ENCODE assay signal across 19 cellular contexts in the genomic region with DNA sequence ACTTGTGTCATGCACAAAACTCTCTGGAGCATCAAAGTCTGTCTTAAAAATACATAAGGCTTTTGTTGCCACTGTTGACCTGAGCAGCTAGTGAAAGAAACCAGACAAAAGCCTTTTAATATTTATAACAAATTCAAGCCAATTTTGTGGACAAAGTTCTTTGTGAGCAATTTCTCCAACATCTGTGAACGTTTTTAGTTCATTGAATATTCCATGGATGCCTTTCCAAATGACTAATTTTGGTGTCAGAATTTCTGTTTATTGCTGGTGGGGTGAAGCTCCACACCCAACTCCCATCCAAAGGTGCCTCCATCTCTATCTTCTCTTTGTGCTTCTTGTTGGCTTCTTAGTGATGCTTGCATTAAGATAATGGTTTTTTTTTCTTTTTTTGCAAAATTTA.
DNase-seq lines count a peak whose midpoint lies in the region; ATAC-seq and TF ChIP-seq lines count a peak whose summit lies in the region.
"Had no signal": no experiment of that assay in that cellular context is flagged by ENCODE, and none has a peak within 500 bp of the region (broad histone marks: within the 10 kb centered on the region; RNA-seq: fewer than 3 reads in every experiment).

No MANE protein-coding gene starts in this region.

- intact Hi-C loops in sciatic nerve (cut with DNase I) = no loop called here

- no peaks in the 10 kb centered on the region for H4K20me1 ChIP-seq in GM23248 (ENCODE audit: insufficient read depth)
- H4K20me1 ChIP-seq: BLaER1 treated with 17β-estradiol and CSF1 and Interleukin-3, amounts not matched to agents 10 nM and 100 nM had no signal

- peaks cover 41% of the 10 kb centered on the region for H3F3A ChIP-seq in GM23248 (ENCODE audit: insufficient read depth)

- H3K27ac ChIP-seq in GM23248 = peak overlapping the region; percentile 88
- H3K27ac ChIP-seq: A549; BLaER1 treated with 17β-estradiol and CSF1 and Interleukin-3, amounts not matched to agents 10 nM and 100 nM had no signal

- no peak for TF ChIP-seq CTCF in AG10803 (conservative IDR thresholded peaks at IDR 0.05; ENCODE audit: low read length)

- H3K4me1 ChIP-seq in GM23248 (ENCODE audit: insufficient read depth) = peaks cover 38% of the 10 kb centered on the region
- H3K4me1 ChIP-seq: A549, BE2C had no signal

- no peak overlapping the region for H2AFZ ChIP-seq in GM23248

- H3K4me3 ChIP-seq in AG10803 (ENCODE audit: low read length) (no peak overlapping the region), GM23248 (0 out of 2 replicates have a peak overlapping the region, but pooled peaks have one; percentile 37)
- H3K4me3 ChIP-seq: A549; BLaER1 treated with 17β-estradiol and CSF1 and Interleukin-3, amounts not matched to agents 10 nM and 100 nM; GM23338 had no signal

- H3K79me2 ChIP-seq in GM23248 (ENCODE audit: insufficient read depth) = no peaks in the 10 kb centered on the region

- H3K4me2 ChIP-seq in GM23248 (ENCODE audit: unreplicated experiment) = peak overlapping the region; percentile 59
- H3K4me2 ChIP-seq: A549; BLaER1 treated with 17β-estradiol and CSF1 and Interleukin-3, amounts not matched to agents 10 nM and 100 nM; GM23338 had no signal

- in situ Hi-C loops in GM23248 (cut with MboI) = no loop called here

- H3K27me3 ChIP-seq in GM23248 (replicated peaks; ENCODE audit: insufficient read depth) = no peaks in the 10 kb centered on the region
- H3K27me3 ChIP-seq: BE2C; BLaER1 treated with 17β-estradiol and CSF1 and Interleukin-3, amounts not matched to agents 10 nM and 100 nM had no signal

- no peaks in the 10 kb centered on the region for H3K36me3 ChIP-seq in GM23248 (ENCODE audit: low read depth)
- H3K36me3 ChIP-seq: BE2C; BLaER1 treated with 17β-estradiol and CSF1 and Interleukin-3, amounts not matched to agents 10 nM and 100 nM had no signal

- ATAC-seq in sciatic nerve = peak; percentile 15
- ATAC-seq: A549, GM23338, HCT116 had no signal

- H3K9me2 ChIP-seq in GM23248 (ENCODE audit: insufficient read depth) = no peaks in the 10 kb centered on the region

- WGBS in GM23248 (ENCODE audit: low coverage in 1 of 2, low lambda C conversion rate in 2 of 2, missing lambda C conversion rate in 2 of 2), 2 experiments = 0% methylated on average over 1 of the region's 1 CpG

- no peaks in the 10 kb centered on the region for H3K9me3 ChIP-seq in GM23248 (ENCODE audit: low read depth)
- H3K9me3 ChIP-seq: A549; BE2C; BLaER1 treated with 17β-estradiol and CSF1 and Interleukin-3, amounts not matched to agents 10 nM and 100 nM had no signal

- peak overlapping the region; percentile 23; the same call in 1 of the 2 replicates for H3K9ac ChIP-seq in GM23248
- H3K9ac ChIP-seq: BLaER1 treated with 17β-estradiol and CSF1 and Interleukin-3, amounts not matched to agents 10 nM and 100 nM had no signal

- peak; percentile 66 for DNase-seq in AG10803 (ENCODE audit: low read depth)
- peak; percentile 32 for DNase-seq in GM03348 (ENCODE audit: low spot score)
- peak; percentile 74 for DNase-seq in GM23248
- no peak for DNase-seq in sciatic nerve (ENCODE audit: low spot score)
- DNase-seq in DMS 273 (lab: John Stamatoyannopoulos, UW; ENCODE audit: unreplicated experiment) = no peak
- DNase-seq in activated gamma-delta T cell (lab: John Stamatoyannopoulos, UW) = no peak
- DNase-seq in NCI-H345 (lab: John Stamatoyannopoulos, UW) = no peak
- DNase-seq: 8988T; ACHN; AML-193; BE2C; CD4-positive, alpha-beta T cell; CD8-positive, alpha-beta memory T cell; DMS79 treated with DMSO at 0.1 percent for 48 hours; H9 had no signal

Comparison
In these comparisons a context has a peak if more than half of its experiments do, and no peak if none do; other contexts are left out.
1. DNase-seq: peak in AG10803 (single experiment), GM03348 (single experiment) and GM23248 (single experiment); none in sciatic nerve (single experiment), DMS 273 (single experiment), activated gamma-delta T cell (single experiment) and NCI-H345 (single experiment).